In genomic region chrX:31178769-31179125, GRCh38 we compare ENCODE assay signal across 30 cellular contexts.
"Had no signal": no experiment of that assay in that cellular context is flagged by ENCODE, and none has a peak within 500 bp of the region (broad histone marks: within the 10 kb centered on the region; RNA-seq: fewer than 3 reads in every experiment).

No MANE protein-coding gene starts in this region.

- H3K4me1 ChIP-seq: neural progenitor cell, prostate gland, stomach, suprapubic skin, tibial nerve had no signal

- H3K9me3 ChIP-seq: esophagus muscularis mucosa, mucosa of descending colon, prostate gland, stomach, suprapubic skin, tibial nerve had no signal

- DNase-seq: activated CD4-positive, alpha-beta T cell treated with anti-CD3 and anti-CD28 coated beads for 4 hours; activated CD4-positive, alpha-beta T cell treated with anti-CD3 and anti-CD28 coated beads, Interleukin-2, amount 50 U/mL, for 48 hours; activated CD4-positive, CD25-positive, alpha-beta regulatory T cell; activated CD8-positive, alpha-beta memory T cell treated with anti-CD3 and anti-CD28 coated beads, Interleukin-2, amount 50 U/mL, for 48 hours; activated naive CD4-positive, alpha-beta T cell; activated naive CD8-positive, alpha-beta T cell treated with anti-CD3 and anti-CD28 coated beads for 36 hours; activated T-cell treated with anti-CD3 and anti-CD28 coated beads, Interleukin-2, amount 50 U/mL, for 4 hours; amniotic stem cell; cerebellar nuclear complex; foreskin melanocyte; glutamatergic neuron; hippocampal formation; left ventricle myocardium superior; mammary epithelial cell; mucosa of descending colon; naive thymus-derived CD4-positive, alpha-beta T cell; right cardiac atrium; stimulated activated CD4-positive, alpha-beta T cell treated with anti-CD3 and anti-CD28 coated beads, Interleukin-2, amount 100 ng/mL, for 24 hours; stomach; SW 1271; T-helper 17 cell had no signal

- H3K27ac Mint-ChIP-seq: activated naive CD8-positive, alpha-beta T cell treated with anti-CD3 and anti-CD28 coated beads for 36 hours; activated T-helper 2 cell treated with anti-CD3 and anti-CD28 coated beads, Interferon-gamma antibody, Interleukin-2, Interleukin-4, amounts not matched to agents 10 μg/mL and 5 μg/mL and 100 μg/mL, durations not matched to agents 14 hours and 24 hours and 36 hours; naive thymus-derived CD4-positive, alpha-beta T cell; neural progenitor cell; stimulated activated memory B cell treated with anti-CD40 and anti-IgM and Interleukin-4, amounts not matched to agents 10 μg/mL and 1 μg/mL and 100 μg/mL, for 72 hours; T-helper 17 cell had no signal

- H3K4me2 ChIP-seq: neural progenitor cell had no signal

- H3K36me3 Mint-ChIP-seq: activated naive CD8-positive, alpha-beta T cell treated with anti-CD3 and anti-CD28 coated beads for 36 hours; naive thymus-derived CD4-positive, alpha-beta T cell had no signal

- H3K27me3 Mint-ChIP-seq: activated naive CD8-positive, alpha-beta T cell treated with anti-CD3 and anti-CD28 coated beads for 36 hours; stimulated activated memory B cell treated with anti-CD40 and anti-IgM and Interleukin-4, amounts not matched to agents 10 μg/mL and 1 μg/mL and 100 μg/mL, for 72 hours; T-helper 17 cell had no signal

- H3K4me3 Mint-ChIP-seq: activated naive CD8-positive, alpha-beta T cell treated with anti-CD3 and anti-CD28 coated beads for 36 hours; activated T-cell treated with anti-CD3 and anti-CD28 coated beads, Interleukin-2, amount 50 U/mL, for 4 hours; naive thymus-derived CD4-positive, alpha-beta T cell; neural progenitor cell; stimulated activated memory B cell treated with anti-CD40 and anti-IgM and Interleukin-4, amounts not matched to agents 10 μg/mL and 1 μg/mL and 100 μg/mL, for 72 hours; T-helper 17 cell had no signal

- H3K36me3 ChIP-seq: prostate gland had no signal

- H2AFZ ChIP-seq: neural progenitor cell had no signal

- H3K9me3 Mint-ChIP-seq: activated naive CD8-positive, alpha-beta T cell treated with anti-CD3 and anti-CD28 coated beads for 36 hours; activated T-cell treated with anti-CD3 and anti-CD28 coated beads, Interleukin-2, amount 50 U/mL, for 4 hours; activated T-helper 2 cell treated with anti-CD3 and anti-CD28 coated beads, Interferon-gamma antibody, Interleukin-2, Interleukin-4, amounts not matched to agents 10 μg/mL and 5 μg/mL and 100 μg/mL, durations not matched to agents 14 hours and 24 hours and 36 hours; naive thymus-derived CD4-positive, alpha-beta T cell; neural progenitor cell; stimulated activated memory B cell treated with anti-CD40 and anti-IgM and Interleukin-4, amounts not matched to agents 10 μg/mL and 1 μg/mL and 100 μg/mL, for 72 hours had no signal

- H3K27me3 ChIP-seq: esophagus muscularis mucosa, neural progenitor cell, stomach, suprapubic skin, tibial nerve had no signal

- H3K27ac ChIP-seq: coronary artery, esophagus muscularis mucosa, neural progenitor cell, prostate gland, skin epidermis, stomach, suprapubic skin, tibial nerve had no signal

- H3K4me3 ChIP-seq: coronary artery, esophagus muscularis mucosa, mucosa of descending colon, neural progenitor cell, prostate gland, skin epidermis, stomach, suprapubic skin, tibial nerve had no signal

- ATAC-seq: activated T-cell treated with anti-CD3 and anti-CD28 coated beads, Interleukin-2, amount 50 U/mL, for 4 hours; left ventricle myocardium superior; mucosa of descending colon; naive thymus-derived CD4-positive, alpha-beta T cell; right cardiac atrium; stimulated activated memory B cell treated with anti-CD40 and anti-IgM and Interleukin-4, amounts not matched to agents 10 μg/mL and 1 μg/mL and 100 μg/mL, for 72 hours; T-helper 17 cell had no signal

- H3K4me1 Mint-ChIP-seq: activated naive CD8-positive, alpha-beta T cell treated with anti-CD3 and anti-CD28 coated beads for 36 hours; neural progenitor cell; stimulated activated memory B cell treated with anti-CD40 and anti-IgM and Interleukin-4, amounts not matched to agents 10 μg/mL and 1 μg/mL and 100 μg/mL, for 72 hours; T-helper 17 cell had no signal
